Comparison of ENCODE assay signal across 22 cellular contexts in genomic region chr7:137838706-137839315, GRCh38. TPM values are rescaled to one million over a fixed set of nuclear protein-coding genes. Genes with fewer than 3 reads are reported as not detected.
DNase-seq lines count a peak whose midpoint lies in the region; ATAC-seq and TF ChIP-seq lines count a peak whose summit lies in the region.
"Had no signal": no experiment of that assay in that cellular context is flagged by ENCODE, and none has a peak within 500 bp of the region (broad histone marks: within the 10 kb centered on the region; RNA-seq: fewer than 3 reads in every experiment).

No MANE protein-coding gene starts in this region.

- intact Hi-C loops in right cardiac atrium (cut with DNase I) (no loop called here), breast epithelium (cut with DNase I; ENCODE audit: low total_unique reads) (no loop called here)

- H3K27ac ChIP-seq in cardiac muscle cell (peak overlapping the region; percentile 51), right cardiac atrium (ENCODE audit: low read length) (no peak overlapping the region), breast epithelium (no peak overlapping the region)
- H3K27ac ChIP-seq: C4-2B, RWPE1, SK-N-MC had no signal

- H3K4me1 ChIP-seq in cardiac muscle cell (ENCODE audit: low read depth) (peaks cover 26% of the 10 kb centered on the region), right cardiac atrium (ENCODE audit: control insufficient read depth, insufficient read depth, low read length) (no peaks in the 10 kb centered on the region), breast epithelium (no peaks in the 10 kb centered on the region)

- peak in 1 of 2 donors; percentile 79 for DNase-seq in cardiac muscle cell (ENCODE audit: low read depth in 1 of 2, low spot score in 1 of 2)
- DNase-seq in right cardiac atrium = no peak
- peak; percentile 65 for DNase-seq in cerebellar cortex (ENCODE audit: low spot score)
- peak; percentile 82 for DNase-seq in left kidney (ENCODE audit: low read depth, low spot score)
- DNase-seq in SW 1271 (lab: John Stamatoyannopoulos, UW) = no peak
- DNase-seq in activated CD8-positive, alpha-beta memory T cell treated with anti-CD3 and anti-CD28 coated beads for 24 hours = no peak
- no peak for DNase-seq in breast epithelium (ENCODE audit: low spot score in 2 of 2)
- DNase-seq: EL; GOT3; KG1; NCI-H1092 treated with DMSO at 0.1 percent for 48 hours; NCI-H146; NCI-H2029; NCI-H2171; NCI-H524 treated with DMSO at 0.1 percent for 48 hours; NK-92 treated with Interleukin-12 subunit alpha and Interleukin-12 subunit beta, amount 100 ng/mL, for 24 hours; SHP77 treated with DMSO at 0.1 percent for 48 hours had no signal

- H3K36me3 ChIP-seq in cardiac muscle cell (no peaks in the 10 kb centered on the region), breast epithelium (no peaks in the 10 kb centered on the region)

- H3K9me3 ChIP-seq in cardiac muscle cell (ENCODE audit: low read depth) = no peaks in the 10 kb centered on the region
- no peaks in the 10 kb centered on the region for H3K9me3 ChIP-seq in right cardiac atrium (ENCODE audit: control insufficient read depth, low read length)
- no peaks in the 10 kb centered on the region for H3K9me3 ChIP-seq in breast epithelium

- ATAC-seq in right cardiac atrium (no peak), GM21619 (IDR thresholded peaks at IDR 0.05; ENCODE audit: unreplicated experiment) (no peak)
- ATAC-seq: HCT116 had no signal

- TF ChIP-seq POLR2A in breast epithelium (IDR thresholded peaks at IDR 0.05) = no peak

- H3K4me3 ChIP-seq in cardiac muscle cell = no peak overlapping the region
- no peak overlapping the region for H3K4me3 ChIP-seq in right cardiac atrium (ENCODE audit: low read length)
- H3K4me3 ChIP-seq in breast epithelium = no peak overlapping the region
- H3K4me3 ChIP-seq: SK-N-MC had no signal

- TF ChIP-seq CTCF in cardiac muscle cell (IDR thresholded peaks at IDR 0.05; ENCODE audit: low read depth, low read length) (no peak), breast epithelium (IDR thresholded peaks at IDR 0.05) (no peak)

- H3K27me3 ChIP-seq in cardiac muscle cell (no peaks in the 10 kb centered on the region), right cardiac atrium (ENCODE audit: control insufficient read depth, insufficient read depth) (no peaks in the 10 kb centered on the region), breast epithelium (peaks cover 0 to under 1% of the 10 kb centered on the region in 2 donors)

- 65% methylated on average over 7 of the region's 7 CpGs for WGBS in right cardiac atrium

RNA-seq across cellular contexts. Expression of gene DGKI, which starts 8.0 kb away (rescaled TPM):
- 29.2 and 52.7 TPM in 2 replicates for total RNA-seq in cardiac muscle cell
- polyA plus RNA-seq in cardiac muscle cell = 35.0 and 61.4 TPM in 2 replicates
- 10 to 100 TPM in 2 of 4 donors, 1 to 10 TPM in 2; 7.6 to 14.9 (median 9.0) TPM for total RNA-seq in right cardiac atrium
- 2.1 TPM for polyA plus RNA-seq in right cardiac atrium
- total RNA-seq in breast epithelium = 1 to 10 TPM; 2.7 to 4.1 (median 2.9) TPM

Comparison
In these comparisons a context has a peak if more than half of its experiments do, and no peak if none do; other contexts are left out.
1. DNase-seq: peak in cerebellar cortex (single experiment) and left kidney (single experiment); none in right cardiac atrium (0 of 3), SW 1271 (0 of 2), activated CD8-positive, alpha-beta memory T cell treated with anti-CD3 and anti-CD28 coated beads for 24 hours (single experiment) and breast epithelium (0 of 2).